Comparison of ENCODE assay signal across 15 cellular contexts in the genomic region with DNA sequence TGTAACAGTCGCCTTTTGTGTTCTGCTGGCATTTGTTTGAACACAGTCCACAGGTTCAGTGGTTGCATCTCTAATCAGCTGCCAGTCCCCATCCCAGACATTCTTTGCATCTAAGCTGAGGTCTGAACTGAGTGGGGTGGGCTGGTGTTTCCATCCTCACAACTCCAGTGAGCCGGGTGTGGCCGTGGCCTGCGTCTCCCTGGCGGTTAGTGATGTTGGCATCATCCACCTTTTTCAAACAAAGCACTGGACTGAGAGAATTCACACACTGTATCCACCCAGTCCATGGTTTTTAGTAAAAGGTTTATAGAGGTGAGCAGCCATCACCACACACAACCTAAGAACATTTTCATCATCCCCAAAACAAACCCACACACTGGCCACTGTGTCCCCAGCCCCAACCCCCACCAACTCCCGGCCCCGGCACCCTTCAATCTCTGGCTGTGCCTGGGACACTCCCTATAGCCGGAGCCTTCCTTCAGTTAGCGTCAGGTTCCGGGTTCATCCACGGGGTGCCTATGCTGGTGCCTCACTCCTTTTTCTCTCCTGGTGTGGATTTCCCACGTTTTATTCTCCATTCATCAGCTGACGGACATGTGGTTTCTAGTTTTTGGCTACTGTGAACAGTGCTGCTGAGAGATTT. TPM values are rescaled to one million over a fixed set of nuclear protein-coding genes. Genes with fewer than 3 reads are reported as not detected.
DNase-seq lines count a peak whose midpoint lies in the region; ATAC-seq and TF ChIP-seq lines count a peak whose summit lies in the region.
"Had no signal": no experiment of that assay in that cellular context is flagged by ENCODE, and none has a peak within 500 bp of the region (broad histone marks: within the 10 kb centered on the region; RNA-seq: fewer than 3 reads in every experiment).

No MANE protein-coding gene starts in this region.

- H3K9me3 ChIP-seq in SK-N-SH (no peaks in the 10 kb centered on the region), RWPE2 (ENCODE audit: severe bottlenecking) (no peaks in the 10 kb centered on the region)

- H3K4me3 ChIP-seq in SK-N-SH (ENCODE audit: low read depth in 2 of 2, low read length in 1 of 2) (no peak overlapping the region), RWPE2 (ENCODE audit: severe bottlenecking) (no peak overlapping the region)

- H3K4me1 ChIP-seq in SK-N-SH (ENCODE audit: control insufficient read depth in 1 of 2, insufficient read depth in 2 of 2, low read depth in 1 of 2, low read length in 1 of 2) (peaks cover 0 to 2% of the 10 kb centered on the region in 2 experiments; a peak in 1 of 4 replicates), RWPE2 (ENCODE audit: insufficient read depth, poor library complexity, severe bottlenecking) (no peaks in the 10 kb centered on the region)

- TF ChIP-seq CTCF in SK-N-SH (IDR thresholded peaks at IDR 0.05) (no peak), RWPE2 (IDR thresholded peaks at IDR 0.05; ENCODE audit: poor library complexity, severe bottlenecking) (no peak), nephron progenitor cell (IDR thresholded peaks at IDR 0.05) (no peak)

- H3K9ac ChIP-seq in SK-N-SH = no peak overlapping the region

- no peaks in the 10 kb centered on the region for H3F3A ChIP-seq in SK-N-SH (replicated peaks; ENCODE audit: insufficient read depth)

- DNase-seq in SK-N-SH = no peak
- peak; percentile 11 for DNase-seq in D341Med (ENCODE audit: low spot score)
- no peak for DNase-seq in RWPE2 (ENCODE audit: low spot score)
- DNase-seq in nephron progenitor cell = no peak
- no peak for DNase-seq in activated CD4-positive, alpha-beta T cell treated with anti-CD3 and anti-CD28 coated beads, Interleukin-2, amount 10 ng/mL, durations not matched to agents 24 days and 14 days
- DNase-seq in putamen (ENCODE audit: low spot score) = no peak
- DNase-seq: AML-193; CD4-positive, CD25-positive, alpha-beta regulatory T cell; NCI-H1417 treated with DMSO at 0.1 percent for 48 hours; NCI-H2029; NCI-H510A; NCI-H82; RPMI8226 had no signal

- H3K36me3 Mint-ChIP-seq in nephron progenitor cell (ENCODE audit: low read depth) = peaks cover 26% of the 10 kb centered on the region
- H3K36me3 Mint-ChIP-seq in activated CD4-positive, alpha-beta T cell treated with anti-CD3 and anti-CD28 coated beads, Interleukin-2, amount 10 ng/mL, durations not matched to agents 24 days and 14 days (ENCODE audit: low read depth) = peaks cover 33% of the 10 kb centered on the region

- H3K4me1 Mint-ChIP-seq in nephron progenitor cell = peaks cover 7% of the 10 kb centered on the region
- H3K4me1 Mint-ChIP-seq in activated CD4-positive, alpha-beta T cell treated with anti-CD3 and anti-CD28 coated beads, Interleukin-2, amount 10 ng/mL, durations not matched to agents 24 days and 14 days = peaks cover 2% of the 10 kb centered on the region
- H3K4me1 Mint-ChIP-seq: CD4-positive, CD25-positive, alpha-beta regulatory T cell had no signal

- peak; percentile 7; the same call in 2 of the 3 replicates for ATAC-seq in SK-N-SH treated with all-trans-retinoic acid at 6 μM for 48 hours
- peak; percentile 17; the same call in 2 of the 3 replicates for ATAC-seq in RWPE2 (ENCODE audit: low read depth)
- ATAC-seq in HG02642 (IDR thresholded peaks at IDR 0.05; ENCODE audit: poor library complexity, unreplicated experiment) = no peak

- H3K27ac ChIP-seq in SK-N-SH (ENCODE audit: low read depth in 2 of 2, low read length in 1 of 2) (no peak overlapping the region), RWPE2 (ENCODE audit: poor library complexity, severe bottlenecking) (no peak overlapping the region)

- H3K4me2 ChIP-seq in SK-N-SH = no peak overlapping the region

- no peak overlapping the region for H2AFZ ChIP-seq in SK-N-SH (ENCODE audit: low read depth)

- no peaks in the 10 kb centered on the region for H3K9me2 ChIP-seq in SK-N-SH

- H4K20me1 ChIP-seq in SK-N-SH (ENCODE audit: insufficient read depth) = no peaks in the 10 kb centered on the region

- peaks cover 7% of the 10 kb centered on the region; the same call in 1 of the 2 replicates for H3K79me2 ChIP-seq in SK-N-SH (ENCODE audit: insufficient read depth)

- peaks cover 7 to 40% of the 10 kb centered on the region in 2 experiments for H3K36me3 ChIP-seq in SK-N-SH (replicated peaks in 1 of 2; ENCODE audit: control insufficient read depth in 1 of 2, insufficient read depth in 2 of 2, low read length in 1 of 2)
- peaks cover 37% of the 10 kb centered on the region for H3K36me3 ChIP-seq in RWPE2 (ENCODE audit: low read depth)

- H3K9me3 Mint-ChIP-seq in nephron progenitor cell = no peaks in the 10 kb centered on the region
- H3K9me3 Mint-ChIP-seq in activated CD4-positive, alpha-beta T cell treated with anti-CD3 and anti-CD28 coated beads, Interleukin-2, amount 10 ng/mL, durations not matched to agents 24 days and 14 days = no peaks in the 10 kb centered on the region
- H3K9me3 Mint-ChIP-seq: CD4-positive, CD25-positive, alpha-beta regulatory T cell had no signal

- no peaks in the 10 kb centered on the region for H3K27me3 ChIP-seq in SK-N-SH (ENCODE audit: insufficient read depth)
- H3K27me3 ChIP-seq in RWPE2 (ENCODE audit: insufficient read depth, poor library complexity, severe bottlenecking) = no peaks in the 10 kb centered on the region

- peak overlapping the region; percentile 34 for H3K27ac Mint-ChIP-seq in nephron progenitor cell
- H3K27ac Mint-ChIP-seq in activated CD4-positive, alpha-beta T cell treated with anti-CD3 and anti-CD28 coated beads, Interleukin-2, amount 10 ng/mL, durations not matched to agents 24 days and 14 days = no peak overlapping the region

- CTCF ChIA-PET in SK-N-SH (lab: Yijun Ruan, JAX) = interaction anchor here (0.6 to 1.0 kb wide), 3 partner anchors 14 to 81 kb away, joined by 3 read pairs; no protein-coding TSS in a partner anchor

- POLR2A ChIA-PET in SK-N-SH (lab: Yijun Ruan, JAX) = no interaction called here

- no peak overlapping the region for H3K4me3 Mint-ChIP-seq in nephron progenitor cell
- no peak overlapping the region for H3K4me3 Mint-ChIP-seq in activated CD4-positive, alpha-beta T cell treated with anti-CD3 and anti-CD28 coated beads, Interleukin-2, amount 10 ng/mL, durations not matched to agents 24 days and 14 days

- TF ChIP-seq RAD21 in SK-N-SH (IDR thresholded peaks at IDR 0.05; ENCODE audit: low read length) = no peak

- no peak for TF ChIP-seq EP300 in SK-N-SH (IDR thresholded peaks at IDR 0.05; ENCODE audit: borderline replicate concordance in 1 of 2, low read depth in 1 of 2, low read length in 1 of 2)

- 86% methylated on average over 13 of the region's 13 CpGs for WGBS in SK-N-SH (ENCODE audit: low lambda C conversion rate)

- H3K27me3 Mint-ChIP-seq in nephron progenitor cell (ENCODE audit: low read depth, poor library complexity) = no peaks in the 10 kb centered on the region
- no peaks in the 10 kb centered on the region for H3K27me3 Mint-ChIP-seq in activated CD4-positive, alpha-beta T cell treated with anti-CD3 and anti-CD28 coated beads, Interleukin-2, amount 10 ng/mL, durations not matched to agents 24 days and 14 days
- H3K27me3 Mint-ChIP-seq: CD4-positive, CD25-positive, alpha-beta regulatory T cell had no signal

- intact Hi-C loops in activated CD4-positive, alpha-beta T cell treated with anti-CD3 and anti-CD28 coated beads, Interleukin-2, amount 10 ng/mL, durations not matched to agents 24 days and 14 days (cut with micrococcal nuclease) = no loop called here

TF ChIP-seq in SK-N-SH treated with all-trans-retinoic acid at 6 μM for 48 hours, 23 proteins besides CTCF, POLR2A, EP300 and RAD21 (continues in another document):
- TF ChIP-seq, protein P1, sequence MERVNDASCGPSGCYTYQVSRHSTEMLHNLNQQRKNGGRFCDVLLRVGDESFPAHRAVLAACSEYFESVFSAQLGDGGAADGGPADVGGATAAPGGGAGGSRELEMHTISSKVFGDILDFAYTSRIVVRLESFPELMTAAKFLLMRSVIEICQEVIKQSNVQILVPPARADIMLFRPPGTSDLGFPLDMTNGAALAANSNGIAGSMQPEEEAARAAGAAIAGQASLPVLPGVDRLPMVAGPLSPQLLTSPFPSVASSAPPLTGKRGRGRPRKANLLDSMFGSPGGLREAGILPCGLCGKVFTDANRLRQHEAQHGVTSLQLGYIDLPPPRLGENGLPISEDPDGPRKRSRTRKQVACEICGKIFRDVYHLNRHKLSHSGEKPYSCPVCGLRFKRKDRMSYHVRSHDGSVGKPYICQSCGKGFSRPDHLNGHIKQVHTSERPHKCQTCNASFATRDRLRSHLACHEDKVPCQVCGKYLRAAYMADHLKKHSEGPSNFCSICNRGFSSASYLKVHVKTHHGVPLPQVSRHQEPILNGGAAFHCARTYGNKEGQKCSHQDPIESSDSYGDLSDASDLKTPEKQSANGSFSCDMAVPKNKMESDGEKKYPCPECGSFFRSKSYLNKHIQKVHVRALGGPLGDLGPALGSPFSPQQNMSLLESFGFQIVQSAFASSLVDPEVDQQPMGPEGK (CRISPR knock-in tag; IDR thresholded peaks at IDR 0.05; ENCODE audit: borderline replicate concordance) = no peak

TF ChIP-seq in SK-N-SH, 30 proteins besides CTCF, POLR2A, EP300 and RAD21 (continues in another document):
- TF ChIP-seq, protein P2, sequence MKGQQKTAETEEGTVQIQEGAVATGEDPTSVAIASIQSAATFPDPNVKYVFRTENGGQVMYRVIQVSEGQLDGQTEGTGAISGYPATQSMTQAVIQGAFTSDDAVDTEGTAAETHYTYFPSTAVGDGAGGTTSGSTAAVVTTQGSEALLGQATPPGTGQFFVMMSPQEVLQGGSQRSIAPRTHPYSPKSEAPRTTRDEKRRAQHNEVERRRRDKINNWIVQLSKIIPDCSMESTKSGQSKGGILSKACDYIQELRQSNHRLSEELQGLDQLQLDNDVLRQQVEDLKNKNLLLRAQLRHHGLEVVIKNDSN (IDR thresholded peaks at IDR 0.05; ENCODE audit: borderline replicate concordance, low read depth) = no peak
- TF ChIP-seq JUND (IDR thresholded peaks at IDR 0.05) = no peak
- no peak for TF ChIP-seq NRF1 (IDR thresholded peaks at IDR 0.05; ENCODE audit: low read depth, low read length)
- no peak for TF ChIP-seq RXRA (IDR thresholded peaks at IDR 0.05; ENCODE audit: borderline replicate concordance, low read depth)

RNA-seq across cellular contexts. Expression of a gene that starts 6.5 kb away (rescaled TPM):
- 14.4 and 17.3 TPM in 2 replicates for polyA plus RNA-seq in SK-N-SH (2012; rRNA removed)
- polyA plus RNA-seq in SK-N-SH (2012; cell fraction: cytosol; rRNA removed) = 4.5 and 5.9 TPM in 2 replicates
- polyA plus RNA-seq in SK-N-SH (2012; cell fraction: nucleus; rRNA removed) = 65.1 and 90.9 TPM in 2 replicates
- total RNA-seq in activated CD4-positive, alpha-beta T cell treated with anti-CD3 and anti-CD28 coated beads, Interleukin-2, amount 10 ng/mL, durations not matched to agents 24 days and 14 days = 51.7 and 55.5 TPM in 2 replicates

RNA-seq across cellular contexts. Expression of a gene that starts 6.7 kb away (rescaled TPM):
- 8.3 and 12.9 TPM in 2 replicates for polyA plus RNA-seq in SK-N-SH (2012; rRNA removed)
- 5.0 and 8.1 TPM in 2 replicates for polyA plus RNA-seq in SK-N-SH (2012; cell fraction: cytosol; rRNA removed)
- 17.1 and 25.2 TPM in 2 replicates for polyA plus RNA-seq in SK-N-SH (2012; cell fraction: nucleus; rRNA removed)
- 49.6 and 53.3 TPM in 2 replicates for total RNA-seq in activated CD4-positive, alpha-beta T cell treated with anti-CD3 and anti-CD28 coated beads, Interleukin-2, amount 10 ng/mL, durations not matched to agents 24 days and 14 days
